19 cellular contexts compared by ENCODE assay signal in the genomic region with DNA sequence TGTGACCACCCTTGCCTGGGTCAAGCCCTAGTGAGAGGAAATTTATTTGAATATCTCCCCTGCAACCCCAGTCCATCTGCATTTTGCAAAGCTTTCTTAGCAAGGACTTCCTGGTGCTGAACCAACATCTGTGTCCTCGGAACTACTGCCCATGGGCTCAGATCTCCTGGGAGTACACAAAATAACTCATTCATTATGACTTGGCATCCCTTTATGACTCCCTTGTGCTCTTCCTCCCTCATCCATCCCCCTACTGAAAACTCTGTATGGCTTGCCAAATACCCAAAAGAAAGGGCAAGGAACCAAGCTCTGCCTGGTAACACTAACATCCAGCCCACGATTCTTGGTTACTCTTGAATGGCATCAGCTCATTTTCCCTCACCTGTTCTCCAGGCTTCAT.
"Had no signal": no experiment of that assay in that cellular context is flagged by ENCODE, and none has a peak within 500 bp of the region (broad histone marks: within the 10 kb centered on the region; RNA-seq: fewer than 3 reads in every experiment).

No MANE protein-coding gene starts in this region.

- H3K36me3 ChIP-seq: left lung, neural progenitor cell, right atrium auricular region, transverse colon had no signal

- DNase-seq: activated CD4-positive, alpha-beta memory T cell treated with anti-CD3 and anti-CD28 coated beads for 36 hours; activated gamma-delta T cell; activated T-cell treated with anti-CD3 and anti-CD28 coated beads, Interleukin-2, amount 50 U/mL, for 4 hours; aorta; effector memory CD8-positive, alpha-beta T cell; glutamatergic neuron; islet precursor cell; left lung; mesenchymal stem cell; small intestine; T-cell; transverse colon had no signal

- H3K36me3 Mint-ChIP-seq: activated CD4-positive, alpha-beta memory T cell treated with anti-CD3 and anti-CD28 coated beads for 36 hours; activated naive CD8-positive, alpha-beta T cell; neural progenitor cell; T-cell had no signal

- H3K27ac Mint-ChIP-seq: activated CD4-positive, alpha-beta memory T cell treated with anti-CD3 and anti-CD28 coated beads for 36 hours; activated naive CD8-positive, alpha-beta T cell; effector memory CD8-positive, alpha-beta T cell; neural progenitor cell; T-cell had no signal

- ATAC-seq: activated T-cell treated with anti-CD3 and anti-CD28 coated beads, Interleukin-2, amount 50 U/mL, for 4 hours; effector memory CD8-positive, alpha-beta T cell; left lung; T-cell had no signal

- H2AFZ ChIP-seq: neural progenitor cell, parathyroid adenoma had no signal

- H3K9me3 Mint-ChIP-seq: activated CD4-positive, alpha-beta memory T cell treated with anti-CD3 and anti-CD28 coated beads for 36 hours; neural progenitor cell had no signal

- H3K9me3 ChIP-seq: left lung, right atrium auricular region, transverse colon had no signal

- FAIRE-seq: small intestine had no signal

- H3K4me3 Mint-ChIP-seq: activated CD4-positive, alpha-beta memory T cell treated with anti-CD3 and anti-CD28 coated beads for 36 hours; activated naive CD8-positive, alpha-beta T cell; activated T-cell treated with anti-CD3 and anti-CD28 coated beads, Interleukin-2, amount 50 U/mL, for 4 hours; effector memory CD8-positive, alpha-beta T cell; neural progenitor cell; T-cell had no signal

- H3K4me1 Mint-ChIP-seq: T-cell had no signal

- H3K4me3 ChIP-seq: left lung, neural progenitor cell, right atrium auricular region, SK-N-MC, transverse colon had no signal

- H3K27me3 ChIP-seq: neural progenitor cell, right atrium auricular region, transverse colon had no signal

- H3K79me2 ChIP-seq: parathyroid adenoma had no signal

- H3K4me1 ChIP-seq: left lung, neural progenitor cell, parathyroid adenoma, right atrium auricular region had no signal

- H3K9ac ChIP-seq: neural progenitor cell, parathyroid adenoma had no signal

- H3K27ac ChIP-seq: epithelial cell of prostate, left lung, neural progenitor cell, parathyroid adenoma, right atrium auricular region, SK-N-MC, transverse colon, VCaP had no signal

- H3K4me2 ChIP-seq: neural progenitor cell had no signal
